Comparison of ENCODE assay signal across 1 cellular context in genomic region chr15:52021128-52021671, GRCh38.
A peak's percentile ranks its signal among the peaks of the same experiment; 100 is the strongest.
TF ChIP-seq lines count a peak whose summit lies in the region.

No MANE protein-coding gene starts in this region.

TF ChIP-seq in HepG2, 621 proteins besides CTCF, POLR2A, EP300 and RAD21 (continued from another document and continues in another):
- TF ChIP-seq THAP9 (CRISPR knock-in tag; IDR thresholded peaks at IDR 0.05; ENCODE audit: borderline replicate concordance) (no peak), MAFG (CRISPR knock-in tag; IDR thresholded peaks at IDR 0.05) (peak; percentile 93), SIX1 (CRISPR knock-in tag; IDR thresholded peaks at IDR 0.05; ENCODE audit: borderline replicate concordance) (no peak), ZNF792 (CRISPR knock-in tag; IDR thresholded peaks at IDR 0.05) (no peak), HMGXB3 (CRISPR knock-in tag; IDR thresholded peaks at IDR 0.05; ENCODE audit: borderline replicate concordance) (no peak), ZNF629 (CRISPR knock-in tag; conservative IDR thresholded peaks at IDR 0.05) (no peak), TCF7L2 (IDR thresholded peaks at IDR 0.05; ENCODE audit: low read depth, low read length) (no peak), AGO2 (optimal IDR thresholded peaks at IDR 0.05; ENCODE audit: low read depth, low read length) (no peak), KDM4B (CRISPR knock-in tag; IDR thresholded peaks at IDR 0.05) (no peak), ZNF30 (CRISPR knock-in tag; IDR thresholded peaks at IDR 0.05) (no peak), BRCA1 (CRISPR knock-in tag; IDR thresholded peaks at IDR 0.05) (no peak), ZNF296 (CRISPR knock-in tag; conservative IDR thresholded peaks at IDR 0.05) (no peak), ONECUT2 (CRISPR knock-in tag; IDR thresholded peaks at IDR 0.05) (no peak), CREB1 (IDR thresholded peaks at IDR 0.05) (peak; percentile 44), CREB1 (CRISPR knock-in tag; IDR thresholded peaks at IDR 0.05) (peak; percentile 54), ZBTB42 (CRISPR knock-in tag; IDR thresholded peaks at IDR 0.05) (no peak), GFI1 (CRISPR knock-in tag; IDR thresholded peaks at IDR 0.05; ENCODE audit: borderline replicate concordance) (no peak), TERF1 (CRISPR knock-in tag; IDR thresholded peaks at IDR 0.05) (no peak), ZNF281 (CRISPR knock-in tag; IDR thresholded peaks at IDR 0.05; ENCODE audit: borderline replicate concordance) (peak; percentile 50; the same call in 1 of the 2 replicates), SALL1 (CRISPR knock-in tag; IDR thresholded peaks at IDR 0.05) (no peak), ARHGAP35 (CRISPR knock-in tag; IDR thresholded peaks at IDR 0.05; ENCODE audit: borderline replicate concordance) (no peak), STAG1 (CRISPR knock-in tag; IDR thresholded peaks at IDR 0.05) (no peak)
- TF ChIP-seq, protein P1, sequence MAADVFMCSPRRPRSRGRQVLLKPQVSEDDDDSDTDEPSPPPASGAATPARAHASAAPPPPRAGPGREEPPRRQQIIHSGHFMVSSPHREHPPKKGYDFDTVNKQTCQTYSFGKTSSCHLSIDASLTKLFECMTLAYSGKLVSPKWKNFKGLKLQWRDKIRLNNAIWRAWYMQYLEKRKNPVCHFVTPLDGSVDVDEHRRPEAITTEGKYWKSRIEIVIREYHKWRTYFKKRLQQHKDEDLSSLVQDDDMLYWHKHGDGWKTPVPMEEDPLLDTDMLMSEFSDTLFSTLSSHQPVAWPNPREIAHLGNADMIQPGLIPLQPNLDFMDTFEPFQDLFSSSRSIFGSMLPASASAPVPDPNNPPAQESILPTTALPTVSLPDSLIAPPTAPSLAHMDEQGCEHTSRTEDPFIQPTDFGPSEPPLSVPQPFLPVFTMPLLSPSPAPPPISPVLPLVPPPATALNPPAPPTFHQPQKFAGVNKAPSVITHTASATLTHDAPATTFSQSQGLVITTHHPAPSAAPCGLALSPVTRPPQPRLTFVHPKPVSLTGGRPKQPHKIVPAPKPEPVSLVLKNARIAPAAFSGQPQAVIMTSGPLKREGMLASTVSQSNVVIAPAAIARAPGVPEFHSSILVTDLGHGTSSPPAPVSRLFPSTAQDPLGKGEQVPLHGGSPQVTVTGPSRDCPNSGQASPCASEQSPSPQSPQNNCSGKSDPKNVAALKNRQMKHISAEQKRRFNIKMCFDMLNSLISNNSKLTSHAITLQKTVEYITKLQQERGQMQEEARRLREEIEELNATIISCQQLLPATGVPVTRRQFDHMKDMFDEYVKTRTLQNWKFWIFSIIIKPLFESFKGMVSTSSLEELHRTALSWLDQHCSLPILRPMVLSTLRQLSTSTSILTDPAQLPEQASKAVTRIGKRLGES (CRISPR knock-in tag; IDR thresholded peaks at IDR 0.05; ENCODE audit: borderline replicate concordance), result no peak
- TF ChIP-seq, protein P2, sequence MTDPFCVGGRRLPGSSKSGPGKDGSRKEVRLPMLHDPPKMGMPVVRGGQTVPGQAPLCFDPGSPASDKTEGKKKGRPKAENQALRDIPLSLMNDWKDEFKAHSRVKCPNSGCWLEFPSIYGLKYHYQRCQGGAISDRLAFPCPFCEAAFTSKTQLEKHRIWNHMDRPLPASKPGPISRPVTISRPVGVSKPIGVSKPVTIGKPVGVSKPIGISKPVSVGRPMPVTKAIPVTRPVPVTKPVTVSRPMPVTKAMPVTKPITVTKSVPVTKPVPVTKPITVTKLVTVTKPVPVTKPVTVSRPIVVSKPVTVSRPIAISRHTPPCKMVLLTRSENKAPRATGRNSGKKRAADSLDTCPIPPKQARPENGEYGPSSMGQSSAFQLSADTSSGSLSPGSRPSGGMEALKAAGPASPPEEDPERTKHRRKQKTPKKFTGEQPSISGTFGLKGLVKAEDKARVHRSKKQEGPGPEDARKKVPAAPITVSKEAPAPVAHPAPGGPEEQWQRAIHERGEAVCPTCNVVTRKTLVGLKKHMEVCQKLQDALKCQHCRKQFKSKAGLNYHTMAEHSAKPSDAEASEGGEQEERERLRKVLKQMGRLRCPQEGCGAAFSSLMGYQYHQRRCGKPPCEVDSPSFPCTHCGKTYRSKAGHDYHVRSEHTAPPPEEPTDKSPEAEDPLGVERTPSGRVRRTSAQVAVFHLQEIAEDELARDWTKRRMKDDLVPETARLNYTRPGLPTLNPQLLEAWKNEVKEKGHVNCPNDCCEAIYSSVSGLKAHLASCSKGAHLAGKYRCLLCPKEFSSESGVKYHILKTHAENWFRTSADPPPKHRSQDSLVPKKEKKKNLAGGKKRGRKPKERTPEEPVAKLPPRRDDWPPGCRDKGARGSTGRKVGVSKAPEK (CRISPR knock-in tag; IDR thresholded peaks at IDR 0.05; ENCODE audit: borderline replicate concordance), result no peak
- TF ChIP-seq, protein P3, sequence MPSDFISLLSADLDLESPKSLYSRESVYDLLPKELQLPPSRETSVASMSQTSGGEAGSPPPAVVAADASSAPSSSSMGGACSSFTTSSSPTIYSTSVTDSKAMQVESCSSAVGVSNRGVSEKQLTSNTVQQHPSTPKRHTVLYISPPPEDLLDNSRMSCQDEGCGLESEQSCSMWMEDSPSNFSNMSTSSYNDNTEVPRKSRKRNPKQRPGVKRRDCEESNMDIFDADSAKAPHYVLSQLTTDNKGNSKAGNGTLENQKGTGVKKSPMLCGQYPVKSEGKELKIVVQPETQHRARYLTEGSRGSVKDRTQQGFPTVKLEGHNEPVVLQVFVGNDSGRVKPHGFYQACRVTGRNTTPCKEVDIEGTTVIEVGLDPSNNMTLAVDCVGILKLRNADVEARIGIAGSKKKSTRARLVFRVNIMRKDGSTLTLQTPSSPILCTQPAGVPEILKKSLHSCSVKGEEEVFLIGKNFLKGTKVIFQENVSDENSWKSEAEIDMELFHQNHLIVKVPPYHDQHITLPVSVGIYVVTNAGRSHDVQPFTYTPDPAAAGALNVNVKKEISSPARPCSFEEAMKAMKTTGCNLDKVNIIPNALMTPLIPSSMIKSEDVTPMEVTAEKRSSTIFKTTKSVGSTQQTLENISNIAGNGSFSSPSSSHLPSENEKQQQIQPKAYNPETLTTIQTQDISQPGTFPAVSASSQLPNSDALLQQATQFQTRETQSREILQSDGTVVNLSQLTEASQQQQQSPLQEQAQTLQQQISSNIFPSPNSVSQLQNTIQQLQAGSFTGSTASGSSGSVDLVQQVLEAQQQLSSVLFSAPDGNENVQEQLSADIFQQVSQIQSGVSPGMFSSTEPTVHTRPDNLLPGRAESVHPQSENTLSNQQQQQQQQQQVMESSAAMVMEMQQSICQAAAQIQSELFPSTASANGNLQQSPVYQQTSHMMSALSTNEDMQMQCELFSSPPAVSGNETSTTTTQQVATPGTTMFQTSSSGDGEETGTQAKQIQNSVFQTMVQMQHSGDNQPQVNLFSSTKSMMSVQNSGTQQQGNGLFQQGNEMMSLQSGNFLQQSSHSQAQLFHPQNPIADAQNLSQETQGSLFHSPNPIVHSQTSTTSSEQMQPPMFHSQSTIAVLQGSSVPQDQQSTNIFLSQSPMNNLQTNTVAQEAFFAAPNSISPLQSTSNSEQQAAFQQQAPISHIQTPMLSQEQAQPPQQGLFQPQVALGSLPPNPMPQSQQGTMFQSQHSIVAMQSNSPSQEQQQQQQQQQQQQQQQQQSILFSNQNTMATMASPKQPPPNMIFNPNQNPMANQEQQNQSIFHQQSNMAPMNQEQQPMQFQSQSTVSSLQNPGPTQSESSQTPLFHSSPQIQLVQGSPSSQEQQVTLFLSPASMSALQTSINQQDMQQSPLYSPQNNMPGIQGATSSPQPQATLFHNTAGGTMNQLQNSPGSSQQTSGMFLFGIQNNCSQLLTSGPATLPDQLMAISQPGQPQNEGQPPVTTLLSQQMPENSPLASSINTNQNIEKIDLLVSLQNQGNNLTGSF (CRISPR knock-in tag; IDR thresholded peaks at IDR 0.05), result no peak
- TF ChIP-seq, protein P4, sequence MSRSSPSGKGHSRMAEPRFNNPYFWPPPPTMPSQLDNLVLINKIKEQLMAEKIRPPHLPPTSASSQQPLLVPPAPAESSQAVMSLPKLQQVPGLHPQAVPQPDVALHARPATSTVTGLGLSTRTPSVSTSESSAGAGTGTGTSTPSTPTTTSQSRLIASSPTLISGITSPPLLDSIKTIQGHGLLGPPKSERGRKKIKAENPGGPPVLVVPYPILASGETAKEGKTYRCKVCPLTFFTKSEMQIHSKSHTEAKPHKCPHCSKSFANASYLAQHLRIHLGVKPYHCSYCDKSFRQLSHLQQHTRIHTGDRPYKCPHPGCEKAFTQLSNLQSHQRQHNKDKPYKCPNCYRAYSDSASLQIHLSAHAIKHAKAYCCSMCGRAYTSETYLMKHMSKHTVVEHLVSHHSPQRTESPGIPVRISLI (CRISPR knock-in tag; IDR thresholded peaks at IDR 0.05; ENCODE audit: borderline replicate concordance), result peak; percentile 53; the same call in 1 of the 2 replicates
